25 cellular contexts compared by ENCODE assay signal in the genomic region with DNA sequence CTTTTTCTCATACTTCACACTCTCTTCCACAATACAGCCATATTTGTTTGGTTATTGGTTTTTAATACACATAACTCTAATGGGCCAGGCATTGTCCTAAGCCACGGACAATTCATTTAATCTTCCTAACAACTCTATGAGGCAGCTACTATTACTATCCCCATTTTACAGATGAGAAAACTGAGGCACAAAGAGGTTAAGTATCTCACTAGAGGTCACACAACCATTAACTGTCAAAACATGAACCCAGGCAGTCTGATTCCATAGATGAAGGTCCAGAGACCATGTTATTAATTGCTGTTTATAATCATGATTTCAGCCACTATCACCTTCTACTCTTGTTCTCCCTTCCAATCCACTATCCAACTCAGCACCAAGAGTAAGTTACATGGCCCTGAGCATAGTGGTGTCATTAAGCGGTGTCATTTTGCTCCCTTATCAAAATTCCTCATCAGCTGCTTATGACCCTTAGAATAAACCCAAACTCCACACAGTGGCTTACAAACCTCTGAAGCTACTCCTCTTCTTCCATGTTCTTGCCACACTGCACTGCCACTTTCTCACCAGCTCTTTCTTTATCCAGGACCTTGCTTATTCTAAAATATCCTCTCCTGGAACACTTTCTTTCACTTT.
"Had no signal": no experiment of that assay in that cellular context is flagged by ENCODE, and none has a peak within 500 bp of the region (broad histone marks: within the 10 kb centered on the region; RNA-seq: fewer than 3 reads in every experiment).

No MANE protein-coding gene starts in this region.

- DNase-seq: activated CD4-positive, alpha-beta T cell treated with anti-CD3 and anti-CD28 coated beads, Interleukin-2, amount 50 U/mL, for 48 hours; activated gamma-delta T cell treated with Interleukin-2 at 50 U/mL for 16 hours; brain microvascular endothelial cell; caudate nucleus; effector memory CD4-positive, alpha-beta T cell; esophagus squamous epithelium; gastrocnemius medialis; hippocampal formation; left ventricle myocardium inferior; mammary epithelial cell; nephron progenitor cell; right cardiac atrium; stimulated activated CD4-positive, alpha-beta T cell treated with anti-CD3 and anti-CD28 coated beads, Interleukin-12 subunit alpha, Interleukin-12 subunit beta, amount 100 ng/mL, for 4 hours; stimulated activated CD4-positive, alpha-beta T cell treated with anti-CD3 and anti-CD28 coated beads, Interleukin-4, amount 100 ng/mL, for 4 hours; stomach; T-cell; T1000; transverse colon; uterus had no signal

- H3K9me3 ChIP-seq: ascending aorta, esophagus squamous epithelium, gastrocnemius medialis, left ventricle myocardium inferior, stomach, transverse colon, uterus had no signal

- ATAC-seq: gastrocnemius medialis, right cardiac atrium, T-cell, WTC11 had no signal

- H3K27me3 Mint-ChIP-seq: activated naive CD4-positive, alpha-beta T cell treated with anti-CD3 and anti-CD28 coated beads, Interleukin-2, amount 50 U/mL, for 24 hours; T-cell had no signal

- H3K27ac ChIP-seq: ascending aorta, brain microvascular endothelial cell, esophagus squamous epithelium, gastrocnemius medialis, left ventricle myocardium inferior, parathyroid adenoma, transverse colon, uterus had no signal

- H3K4me1 ChIP-seq: ascending aorta had no signal

- H2AFZ ChIP-seq: parathyroid adenoma had no signal

- H3K4me3 ChIP-seq: ascending aorta, esophagus squamous epithelium, gastrocnemius medialis, left ventricle myocardium inferior, stomach, transverse colon, uterus had no signal

- H3K36me3 ChIP-seq: ascending aorta, brain microvascular endothelial cell, gastrocnemius medialis, left ventricle myocardium inferior, transverse colon, uterus had no signal

- FAIRE-seq: endothelial cell of umbilical vein had no signal

- H3K27ac Mint-ChIP-seq: activated T-helper 1 cell treated with anti-CD3 and anti-CD28 coated beads, Interleukin-12 subunit alpha, Interleukin-12 subunit beta, Interleukin-2, Interleukin-4 antibody, amounts not matched to agents 30 ng/mL and 10 ng/mL and 1 ng/mL, durations not matched to agents 14 hours and 24 hours and 36 hours; nephron progenitor cell; T-cell; WTC11 had no signal

- H3K36me3 Mint-ChIP-seq: WTC11 had no signal

- H3K4me3 Mint-ChIP-seq: activated naive CD4-positive, alpha-beta T cell treated with anti-CD3 and anti-CD28 coated beads, Interleukin-2, amount 50 U/mL, for 24 hours; activated T-helper 1 cell treated with anti-CD3 and anti-CD28 coated beads, Interleukin-12 subunit alpha, Interleukin-12 subunit beta, Interleukin-2, Interleukin-4 antibody, amounts not matched to agents 30 ng/mL and 10 ng/mL and 1 ng/mL, durations not matched to agents 14 hours and 24 hours and 36 hours; nephron progenitor cell; T-cell; WTC11 had no signal

- H3K9me3 Mint-ChIP-seq: activated naive CD4-positive, alpha-beta T cell treated with anti-CD3 and anti-CD28 coated beads, Interleukin-2, amount 50 U/mL, for 24 hours; activated T-helper 1 cell treated with anti-CD3 and anti-CD28 coated beads, Interleukin-12 subunit alpha, Interleukin-12 subunit beta, Interleukin-2, Interleukin-4 antibody, amounts not matched to agents 30 ng/mL and 10 ng/mL and 1 ng/mL, durations not matched to agents 14 hours and 24 hours and 36 hours; nephron progenitor cell; T-cell; WTC11 had no signal

- H3K27me3 ChIP-seq: ascending aorta, brain microvascular endothelial cell, esophagus squamous epithelium, gastrocnemius medialis, stomach, transverse colon, uterus had no signal

- H3K9ac ChIP-seq: parathyroid adenoma had no signal
